24 cellular contexts compared by ENCODE assay signal in the genomic region with DNA sequence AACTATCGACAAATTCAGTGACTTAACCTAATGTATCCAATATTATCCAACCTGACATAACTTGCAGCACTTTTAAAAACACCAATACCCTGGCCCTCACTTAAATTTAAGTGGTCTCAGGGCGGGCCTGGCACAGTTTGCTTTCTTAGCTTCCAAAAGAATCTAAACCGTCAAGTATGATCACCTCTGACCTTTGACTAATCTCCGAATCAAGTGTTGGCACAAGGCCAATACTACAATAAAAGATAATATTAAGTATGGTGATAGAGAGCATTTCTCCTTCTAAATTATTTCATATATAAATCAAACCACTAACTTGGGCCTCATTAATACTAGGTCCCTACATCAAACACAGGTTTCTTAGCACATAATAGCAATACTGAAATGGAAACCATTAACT.
"Had no signal": no experiment of that assay in that cellular context is flagged by ENCODE, and none has a peak within 500 bp of the region (broad histone marks: within the 10 kb centered on the region; RNA-seq: fewer than 3 reads in every experiment).

No MANE protein-coding gene starts in this region.

- H3K4me1 ChIP-seq: esophagus squamous epithelium, prostate gland had no signal

- H3K36me3 ChIP-seq: esophagus squamous epithelium, gastroesophageal sphincter, neutrophil, ovary, prostate gland, thyroid gland had no signal

- H3K4me3 ChIP-seq: dorsolateral prefrontal cortex, esophagus squamous epithelium, gastroesophageal sphincter, ovary, prostate gland, thyroid gland had no signal

- DNase-seq: activated B cell treated with CpG ODN at 0.5 μM for 24 hours; activated CD4-positive, alpha-beta T cell treated with anti-CD3 and anti-CD28 coated beads for 36 hours; activated CD4-positive, alpha-beta T cell treated with anti-CD3 and anti-CD28 coated beads, Interleukin-2, amount 50 U/mL, for 4 hours; activated CD8-positive, alpha-beta memory T cell treated with anti-CD3 and anti-CD28 coated beads for 24 hours; activated CD8-positive, alpha-beta memory T cell treated with anti-CD3 and anti-CD28 coated beads, Interleukin-2, amount 50 U/mL, for 4 hours; activated naive CD4-positive, alpha-beta T cell; activated naive CD8-positive, alpha-beta T cell treated with anti-CD3 and anti-CD28 coated beads for 36 hours; activated T-cell treated with anti-CD3 and anti-CD28 coated beads, Interleukin-2, amount 50 U/mL, for 24 hours; dorsolateral prefrontal cortex; effector memory CD8-positive, alpha-beta T cell; esophagus squamous epithelium; head of caudate nucleus; ovary; stimulated activated CD4-positive, alpha-beta T cell treated with anti-CD3 and anti-CD28 coated beads, Interleukin-1b, Interleukin-23, amount 100 ng/mL, for 48 hours; substantia nigra; T1000; thyroid gland had no signal

- H3K27ac ChIP-seq: esophagus squamous epithelium, gastroesophageal sphincter, neutrophil, ovary, prostate gland, thyroid gland had no signal

- ATAC-seq: activated CD4-positive, alpha-beta T cell treated with anti-CD3 and anti-CD28 coated beads for 36 hours; activated T-helper 17 cell treated with anti-CD3 and anti-CD28 coated beads, Interleukin-2, amount 50 U/mL, for 72 hours; effector memory CD8-positive, alpha-beta T cell; gastroesophageal sphincter; natural killer cell treated with Interleukin-12 subunit alpha and Interleukin-12 subunit beta and Interleukin-15 and Interleukin-18, amount 100 ng/mL, for 72 hours had no signal

- FAIRE-seq: astrocyte, colon had no signal

- H3K27me3 ChIP-seq: dorsolateral prefrontal cortex, esophagus squamous epithelium, gastroesophageal sphincter, neutrophil, ovary, thyroid gland had no signal

- H3K9me3 ChIP-seq: esophagus squamous epithelium, gastroesophageal sphincter, neutrophil, ovary, prostate gland, thyroid gland had no signal
